25 cellular contexts compared by ENCODE assay signal in the genomic region with DNA sequence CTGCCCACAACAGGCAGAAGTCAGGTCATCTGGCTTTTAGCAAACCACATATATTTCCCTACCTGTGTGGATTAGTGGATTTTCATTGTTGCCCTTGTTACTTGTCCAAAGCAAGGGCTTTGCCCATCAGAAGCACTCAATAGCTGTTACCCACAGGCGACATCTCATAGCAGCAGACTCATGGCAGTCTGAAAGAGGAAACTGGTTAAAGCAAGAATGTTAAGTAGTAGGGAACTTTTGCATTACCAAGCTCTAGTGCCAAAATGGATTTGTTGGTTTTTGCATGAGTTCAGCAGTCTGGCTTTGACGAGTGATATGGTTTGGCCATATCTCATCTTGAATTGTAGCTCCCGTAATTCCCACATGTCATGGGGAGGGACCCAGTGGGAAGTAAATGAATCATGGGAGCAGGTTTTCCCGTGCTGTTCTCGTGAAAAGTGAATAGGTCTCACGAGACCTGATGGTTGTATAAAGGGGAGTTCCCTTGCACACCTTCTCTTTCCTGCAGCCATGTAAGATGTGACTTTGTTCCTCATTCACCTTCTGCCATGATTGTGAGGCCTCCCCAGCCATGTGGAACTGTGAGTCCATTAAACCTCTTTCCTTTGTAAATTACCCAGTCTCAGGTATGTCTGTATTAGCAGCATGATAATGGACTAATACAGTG.
"Had no signal": no experiment of that assay in that cellular context is flagged by ENCODE, and none has a peak within 500 bp of the region (broad histone marks: within the 10 kb centered on the region; RNA-seq: fewer than 3 reads in every experiment).

No MANE protein-coding gene starts in this region.

- H3K4me3 ChIP-seq: ascending aorta, coronary artery, dorsolateral prefrontal cortex, neural progenitor cell, right atrium auricular region, smooth muscle cell, uterus had no signal

- H3K4me2 ChIP-seq: neural progenitor cell, smooth muscle cell had no signal

- H3K27me3 Mint-ChIP-seq: activated naive CD4-positive, alpha-beta T cell treated with anti-CD3 and anti-CD28 coated beads, Interleukin-2, amount 10 ng/mL, durations not matched to agents 7 days and 5 days; activated naive CD8-positive, alpha-beta T cell treated with anti-CD3 and anti-CD28 coated beads, Interleukin-2, amount 10 ng/mL, durations not matched to agents 7 days and 5 days; naive thymus-derived CD4-positive, alpha-beta T cell; type B pancreatic cell had no signal

- ATAC-seq: naive thymus-derived CD4-positive, alpha-beta T cell had no signal

- H2AFZ ChIP-seq: neural progenitor cell had no signal

- H3K27me3 ChIP-seq: ascending aorta, brain microvascular endothelial cell, neural progenitor cell, right atrium auricular region, uterus had no signal

- H3K9me3 Mint-ChIP-seq: activated naive CD4-positive, alpha-beta T cell treated with anti-CD3 and anti-CD28 coated beads, Interleukin-2, amount 10 ng/mL, durations not matched to agents 7 days and 5 days; activated naive CD8-positive, alpha-beta T cell treated with anti-CD3 and anti-CD28 coated beads, Interleukin-2, amount 10 ng/mL, durations not matched to agents 7 days and 5 days; naive thymus-derived CD4-positive, alpha-beta T cell; neural progenitor cell; type B pancreatic cell had no signal

- H3K4me3 Mint-ChIP-seq: activated naive CD4-positive, alpha-beta T cell treated with anti-CD3 and anti-CD28 coated beads, Interleukin-2, amount 10 ng/mL, durations not matched to agents 7 days and 5 days; activated naive CD8-positive, alpha-beta T cell treated with anti-CD3 and anti-CD28 coated beads, Interleukin-2, amount 10 ng/mL, durations not matched to agents 7 days and 5 days; naive thymus-derived CD4-positive, alpha-beta T cell; neural progenitor cell; type B pancreatic cell had no signal

- H3K27ac ChIP-seq: ascending aorta, brain microvascular endothelial cell, coronary artery, dorsolateral prefrontal cortex, neural progenitor cell, uterus had no signal

- H3K27ac Mint-ChIP-seq: activated naive CD4-positive, alpha-beta T cell treated with anti-CD3 and anti-CD28 coated beads, Interleukin-2, amount 10 ng/mL, durations not matched to agents 7 days and 5 days; activated naive CD8-positive, alpha-beta T cell treated with anti-CD3 and anti-CD28 coated beads, Interleukin-2, amount 10 ng/mL, durations not matched to agents 7 days and 5 days; naive thymus-derived CD4-positive, alpha-beta T cell; type B pancreatic cell had no signal

- H3K36me3 ChIP-seq: brain microvascular endothelial cell, neural progenitor cell, right atrium auricular region, uterus had no signal

- H3K4me1 ChIP-seq: ascending aorta, neural progenitor cell, right atrium auricular region, uterus had no signal

- H3K4me1 Mint-ChIP-seq: activated naive CD4-positive, alpha-beta T cell treated with anti-CD3 and anti-CD28 coated beads, Interleukin-2, amount 10 ng/mL, durations not matched to agents 7 days and 5 days; activated naive CD8-positive, alpha-beta T cell treated with anti-CD3 and anti-CD28 coated beads, Interleukin-2, amount 10 ng/mL, durations not matched to agents 7 days and 5 days; neural progenitor cell had no signal

- H3K9me3 ChIP-seq: ascending aorta, right atrium auricular region, uterus had no signal

- H3K9ac ChIP-seq: neural progenitor cell had no signal

- DNase-seq: activated CD4-positive, alpha-beta T cell treated with anti-CD3 and anti-CD28 coated beads for 4 hours; activated CD4-positive, alpha-beta T cell treated with anti-CD3 and anti-CD28 coated beads, Interleukin-2, amount 50 U/mL, for 4 hours; activated CD8-positive, alpha-beta memory T cell treated with anti-CD3 and anti-CD28 coated beads, Interleukin-2, amount 50 U/mL, for 4 hours; activated gamma-delta T cell; activated naive CD4-positive, alpha-beta T cell treated with anti-CD3 and anti-CD28 coated beads, Interleukin-2, amount 10 ng/mL, durations not matched to agents 7 days and 5 days; activated naive CD8-positive, alpha-beta T cell treated with anti-CD3 and anti-CD28 coated beads, Interleukin-2, amount 10 ng/mL, durations not matched to agents 7 days and 5 days; activated T-cell treated with anti-CD3 and anti-CD28 coated beads, Interleukin-2, amount 50 U/mL, for 1 hour; brain microvascular endothelial cell; dorsolateral prefrontal cortex; effector memory CD4-positive, alpha-beta T cell; head of caudate nucleus; hypothalamus; midbrain; naive thymus-derived CD4-positive, alpha-beta T cell; occipital lobe; stimulated activated CD4-positive, alpha-beta T cell treated with anti-CD3 and anti-CD28 coated beads, Interleukin-1b, Interleukin-23, amount 100 ng/mL, for 48 hours; stimulated activated CD4-positive, alpha-beta T cell treated with anti-CD3 and anti-CD28 coated beads, Interleukin-4, amount 100 ng/mL, for 4 hours; stimulated activated naive CD4-positive, alpha-beta T cell treated with Interleukin-2 at 50 U/mL for 16 hours; uterus had no signal
